Comparison of ENCODE assay signal across 11 cellular contexts in the genomic region with DNA sequence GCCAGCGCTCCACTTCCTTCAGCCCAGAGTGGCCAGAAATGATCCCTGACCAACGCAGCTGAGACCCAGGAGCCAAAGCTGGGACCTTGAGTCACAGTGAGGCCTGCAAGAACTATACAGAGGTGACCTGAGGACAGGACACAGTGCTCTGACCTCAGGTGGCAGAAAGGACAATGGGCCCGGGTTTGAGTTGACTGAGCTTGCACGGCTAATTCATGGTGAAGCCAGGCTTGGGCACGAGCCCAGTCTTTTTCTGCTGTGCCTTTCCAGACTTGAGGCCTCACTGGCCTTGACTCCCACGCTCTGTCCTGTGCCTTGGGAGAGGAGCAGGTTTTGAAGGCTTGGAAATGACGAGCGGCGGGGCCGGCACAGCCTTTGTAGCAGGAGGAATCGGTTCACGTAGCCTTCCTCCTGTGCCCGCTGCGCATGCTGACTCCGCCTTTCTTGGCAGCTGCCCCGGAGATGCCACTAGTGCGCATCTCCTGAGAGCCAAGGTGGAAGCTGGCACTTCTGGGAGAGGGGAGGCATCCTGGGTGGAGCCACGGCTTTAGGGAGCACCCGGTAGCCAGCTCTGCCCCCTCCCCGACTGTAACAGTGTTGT. TPM values are rescaled to one million over a fixed set of nuclear protein-coding genes. Genes with fewer than 3 reads are reported as not detected.
A peak's percentile ranks its signal among the peaks of the same experiment; 100 is the strongest.
DNase-seq lines count a peak whose midpoint lies in the region; ATAC-seq and TF ChIP-seq lines count a peak whose summit lies in the region.
"Had no signal": no experiment of that assay in that cellular context is flagged by ENCODE, and none has a peak within 500 bp of the region (broad histone marks: within the 10 kb centered on the region; RNA-seq: fewer than 3 reads in every experiment).

No MANE protein-coding gene starts in this region.

- H3K23ac ChIP-seq in H9 (ENCODE audit: insufficient read length, low read depth, low read length), result no peak overlapping the region

- H3K4me2 ChIP-seq in H9 (ENCODE audit: insufficient read depth, insufficient read length, low read length), result no peak overlapping the region

- no peak overlapping the region for H2BK5ac ChIP-seq in H9 (ENCODE audit: insufficient read length, low read length)

- peaks cover 3% of the 10 kb centered on the region for H4K20me1 ChIP-seq in H9 (ENCODE audit: control insufficient read depth, insufficient read depth, insufficient read length)

- intact Hi-C loops in heart right ventricle (cut with DNase I) (loop anchor here in 3 of 10 donors (10.0 kb wide), 2 partner anchors 56 to 274 kb away; a partner anchor contains a TSS), prostate gland (cut with DNase I) (no loop called here)

- no peak overlapping the region for H3K27ac ChIP-seq in H9 (ENCODE audit: insufficient read length, low read depth, low read length)
- peak overlapping the region in 6 of 10 donors; percentile 21 to 73 (median 46) for H3K27ac ChIP-seq in heart right ventricle
- H3K27ac ChIP-seq in prostate gland, result peak overlapping the region; percentile 24 to 52

- H4K5ac ChIP-seq in H9 (ENCODE audit: insufficient read length, low read depth, low read length), result no peak overlapping the region

- H3K4me3 ChIP-seq in heart right ventricle (no peak overlapping the region), prostate gland (no peak overlapping the region)

- no peak overlapping the region for H3K14ac ChIP-seq in H9 (ENCODE audit: insufficient read depth, low read length)

- no peaks in the 10 kb centered on the region for H3K79me2 ChIP-seq in H9 (ENCODE audit: insufficient read depth, low read length)

- H3K4ac ChIP-seq in H9 (ENCODE audit: low read depth, low read length), result no peak overlapping the region

- H3K27ac Mint-ChIP-seq in H9, result peak overlapping the region; percentile 65 to 86 (median 75); a peak in 3 of 7 replicates

- H2AFZ ChIP-seq in H9 (ENCODE audit: low read length), result no peak overlapping the region

- H4K8ac ChIP-seq in H9 (replicated peaks; ENCODE audit: insufficient read length, low read depth, low read length), result no peak overlapping the region

- no peak overlapping the region for H4K91ac ChIP-seq in H9 (ENCODE audit: insufficient read length, low read depth, low read length)

- H3K36me3 ChIP-seq in heart right ventricle (peaks cover 0 to 100% (median 32%) of the 10 kb centered on the region in 9 donors), prostate gland (peaks cover 0 to 11% of the 10 kb centered on the region in 2 donors)

- H3K27me3 Mint-ChIP-seq in H9 (ENCODE audit: low read depth), result no peaks in the 10 kb centered on the region
- H3K27me3 Mint-ChIP-seq: naive thymus-derived CD8-positive, alpha-beta T cell had no signal

- H3K9me3 ChIP-seq in H9 (ENCODE audit: control insufficient read depth, low read depth, low read length), result no peaks in the 10 kb centered on the region
- H3K9me3 ChIP-seq in heart right ventricle, result no peaks in the 10 kb centered on the region
- H3K9me3 ChIP-seq in prostate gland, result no peaks in the 10 kb centered on the region

- H3K27me3 ChIP-seq in H9 (ENCODE audit: insufficient read depth, low read length), result no peaks in the 10 kb centered on the region
- H3K27me3 ChIP-seq in heart right ventricle, result no peaks in the 10 kb centered on the region
- no peaks in the 10 kb centered on the region for H3K27me3 ChIP-seq in prostate gland (replicated peaks; ENCODE audit: insufficient read depth)

- H2BK12ac ChIP-seq in H9 (ENCODE audit: insufficient read length, low read depth, low read length), result no peak overlapping the region

- no peak overlapping the region for H3K18ac ChIP-seq in H9 (ENCODE audit: insufficient read length, low read depth, low read length)

- no peak overlapping the region for H2BK120ac ChIP-seq in H9 (ENCODE audit: low read depth, low read length, poor library complexity, severe bottlenecking)

- H3K36me3 Mint-ChIP-seq in H9 (ENCODE audit: insufficient read depth in 1 of 3, low read depth in 3 of 3), result peaks cover 13 to 61% (median 47%) of the 10 kb centered on the region in 3 experiments; a peak in 6 of 7 replicates

- no peak for TF ChIP-seq POLR2A in prostate gland (IDR thresholded peaks at IDR 0.05)

- no peak overlapping the region for H2BK15ac ChIP-seq in H9 (ENCODE audit: low read depth, low read length)

- WGBS in H9 (ENCODE audit: extremely low coverage, insufficient read length, low lambda C conversion rate), result no CpG with 5 or more reads among the region's 20 CpGs
- whole genome bisulfite sequencing in heart right ventricle, 2 donors, result 45 to 56% methylated on average over 20 of the region's 20 CpGs
- 14% methylated on average over 17 of the region's 20 CpGs for WGBS in prostate gland

- H2AK5ac ChIP-seq in H9 (ENCODE audit: insufficient read length, low read length), result no peak overlapping the region

- ATAC-seq in heart right ventricle (peak; percentile 27 to 63 (median 54)), GM18868 (IDR thresholded peaks at IDR 0.05; ENCODE audit: unreplicated experiment) (no peak), HG03097 (IDR thresholded peaks at IDR 0.05; ENCODE audit: low FRiP score, unreplicated experiment) (no peak)
- ATAC-seq: naive thymus-derived CD8-positive, alpha-beta T cell had no signal

- H3K9me3 Mint-ChIP-seq in H9, result no peaks in the 10 kb centered on the region
- H3K9me3 Mint-ChIP-seq: naive thymus-derived CD8-positive, alpha-beta T cell had no signal

- H3K4me1 Mint-ChIP-seq in H9, result peaks cover 0 to under 1% of the 10 kb centered on the region in 2 experiments; a peak in 1 of 4 replicates

- DNase-seq in H9 (peak; percentile 33), anterior cingulate cortex (lab: John Stamatoyannopoulos, UW) (peak in 40 of 58 donors; percentile 15 to 76 (median 47)), heart right ventricle (peak; percentile 48 to 72), prostate gland (ENCODE audit: low spot score) (peak; percentile 79), NOMO-1 (lab: John Stamatoyannopoulos, UW; ENCODE audit: unreplicated experiment in 2 of 2) (no peak)
- no peak for DNase-seq in activated effector memory CD4-positive, alpha-beta T cell treated with Interleukin-2 at 50 U/mL for 16 hours
- DNase-seq: activated T-cell treated with anti-CD3 and anti-CD28 coated beads, Interleukin-2, amount 50 U/mL, for 1 hour; DMS153; naive thymus-derived CD8-positive, alpha-beta T cell had no signal

- H3K9ac ChIP-seq in H9 (ENCODE audit: extremely low read depth, insufficient read length, low read length), result no peak overlapping the region

- TF ChIP-seq CTCF in H9 (conservative IDR thresholded peaks at IDR 0.05), result no peak
- TF ChIP-seq CTCF in heart right ventricle (IDR thresholded peaks at IDR 0.05), result no peak
- TF ChIP-seq CTCF in prostate gland (IDR thresholded peaks at IDR 0.05), result no peak

- H3K56ac ChIP-seq in H9 (ENCODE audit: insufficient read length, low read depth, low read length), result no peak overlapping the region

- H3K4me3 Mint-ChIP-seq in H9, result no peak overlapping the region
- H3K4me3 Mint-ChIP-seq: naive thymus-derived CD8-positive, alpha-beta T cell had no signal

- no peaks in the 10 kb centered on the region for H3K4me1 ChIP-seq in H9 (ENCODE audit: insufficient read depth, low read length)
- H3K4me1 ChIP-seq in heart right ventricle, result peaks cover 10 to 66% (median 31%) of the 10 kb centered on the region in 9 donors
- peaks cover 8% of the 10 kb centered on the region for H3K4me1 ChIP-seq in prostate gland (replicated peaks)

- no peak overlapping the region for H3T11ph ChIP-seq in H9 (ENCODE audit: low read length)

- H3K79me1 ChIP-seq in H9 (ENCODE audit: insufficient read depth, low read depth, low read length, poor library complexity, severe bottlenecking), result no peaks in the 10 kb centered on the region

- H3K23me2 ChIP-seq in H9 (ENCODE audit: insufficient read length, low read depth, low read length, poor library complexity, severe bottlenecking), result no peaks in the 10 kb centered on the region

- no peak overlapping the region for H2BK20ac ChIP-seq in H9 (ENCODE audit: low read depth, low read length, poor library complexity, severe bottlenecking)

RNA-seq across cellular contexts. Expression of a gene that starts 34.9 kb away (rescaled TPM):
- total RNA-seq in H9 (2021), result 32.9 and 38.4 TPM in 2 replicates
- 10 to 100 TPM; 21.2 to 37.0 (median 28.4) TPM for total RNA-seq in heart right ventricle
- 10 to 100 TPM; 22.5 to 27.1 TPM for polyA plus RNA-seq in heart right ventricle
- 10 to 100 TPM; 32.5 to 62.2 TPM for total RNA-seq in prostate gland

Comparison
In these comparisons a context has a peak if more than half of its experiments do, and no peak if none do; other contexts are left out.
1. DNase-seq: peak in H9 (single experiment), anterior cingulate cortex (40 of 58), heart right ventricle (2 of 2) and prostate gland (single experiment); none in NOMO-1 (0 of 2) and activated effector memory CD4-positive, alpha-beta T cell treated with Interleukin-2 at 50 U/mL for 16 hours (single experiment).
2. ATAC-seq: peak in heart right ventricle (8 of 8); none in GM18868 (single experiment) and HG03097 (single experiment).